Comparison of ENCODE assay signal across 2 cellular contexts in genomic region chr2:128319457-128319772, GRCh38.
TF ChIP-seq lines count a peak whose summit lies in the region.

No MANE protein-coding gene starts in this region.

TF ChIP-seq in SK-N-SH, 30 proteins besides CTCF, POLR2A, EP300 and RAD21 (continued from another document):
- TF ChIP-seq JUND (IDR thresholded peaks at IDR 0.05) (no peak), MEF2A (IDR thresholded peaks at IDR 0.05; ENCODE audit: borderline replicate concordance, low read depth) (no peak), PBX3 (IDR thresholded peaks at IDR 0.05) (no peak), GABPA (IDR thresholded peaks at IDR 0.05; ENCODE audit: low read depth) (no peak), YY1 (IDR thresholded peaks at IDR 0.05; ENCODE audit: low read depth) (no peak), USF2 (IDR thresholded peaks at IDR 0.05; ENCODE audit: borderline replicate concordance, low read depth, low read length) (no peak)

TF ChIP-seq in SK-N-SH treated with all-trans-retinoic acid at 6 μM for 48 hours, 23 proteins besides CTCF, POLR2A, EP300 and RAD21 (continued from another document):
- TF ChIP-seq TCF4 (CRISPR knock-in tag; IDR thresholded peaks at IDR 0.05; ENCODE audit: borderline replicate concordance) (no peak), CSDC2 (CRISPR knock-in tag; IDR thresholded peaks at IDR 0.05) (no peak), ARNTL (CRISPR knock-in tag; IDR thresholded peaks at IDR 0.05; ENCODE audit: borderline replicate concordance, low read depth) (no peak), GLIS3 (CRISPR knock-in tag; IDR thresholded peaks at IDR 0.05) (no peak), SNAI2 (CRISPR knock-in tag; IDR thresholded peaks at IDR 0.05) (no peak)
